23 cellular contexts compared by ENCODE assay signal in the genomic region with DNA sequence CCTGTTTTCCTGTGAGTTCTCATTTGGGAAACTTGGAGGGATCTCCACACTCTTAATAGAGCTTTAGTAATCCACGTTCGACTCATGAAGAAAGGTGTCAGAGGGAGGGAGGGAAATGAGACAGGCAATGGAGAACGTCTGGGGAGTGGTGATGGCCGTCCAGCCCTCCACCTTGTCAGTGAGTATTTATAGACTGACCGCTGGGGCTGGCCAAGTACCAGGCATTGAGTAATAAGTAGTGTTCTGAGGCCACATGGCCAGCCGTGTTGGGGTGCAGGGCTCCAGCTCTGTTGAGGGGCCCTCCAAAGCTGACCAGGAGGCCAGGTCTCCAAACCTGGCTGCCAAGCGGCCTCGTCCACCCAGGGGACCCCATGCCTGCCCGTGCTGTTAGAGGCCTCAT. TPM values are rescaled to one million over a fixed set of nuclear protein-coding genes. Genes with fewer than 3 reads are reported as not detected.
DNase-seq lines count a peak whose midpoint lies in the region; ATAC-seq and TF ChIP-seq lines count a peak whose summit lies in the region.
"Had no signal": no experiment of that assay in that cellular context is flagged by ENCODE, and none has a peak within 500 bp of the region (broad histone marks: within the 10 kb centered on the region; RNA-seq: fewer than 3 reads in every experiment).

No MANE protein-coding gene starts in this region.

- peaks cover 44% of the 10 kb centered on the region for H3K36me3 Mint-ChIP-seq in MCF 10A (ENCODE audit: insufficient read depth, unreplicated experiment)

- POLR2A ChIA-PET in MCF 10A (lab: Yijun Ruan, JAX) = no interaction called here

- 48 to 61% methylated on average over 9 of the region's 9 CpGs for WGBS in heart right ventricle, 2 donors
- WGBS in psoas muscle, 3 donors = 48 to 69% (median 49%) methylated on average over 9 of the region's 9 CpGs

- TF ChIP-seq CTCF in ascending aorta (IDR thresholded peaks at IDR 0.05) = no peak
- TF ChIP-seq CTCF in heart right ventricle (IDR thresholded peaks at IDR 0.05) = no peak
- TF ChIP-seq CTCF in psoas muscle (IDR thresholded peaks at IDR 0.05) = peak; percentile 9
- TF ChIP-seq CTCF in MCF 10A (IDR thresholded peaks at IDR 0.05; ENCODE audit: unreplicated experiment) = no peak

- H3K9me3 ChIP-seq in ascending aorta (no peaks in the 10 kb centered on the region), heart right ventricle (no peaks in the 10 kb centered on the region), psoas muscle (no peaks in the 10 kb centered on the region)
- H3K9me3 ChIP-seq: Peyer's patch had no signal

- H3K4me1 Mint-ChIP-seq in MCF 10A (ENCODE audit: insufficient read depth, unreplicated experiment) = no peaks in the 10 kb centered on the region
- H3K4me1 Mint-ChIP-seq: central memory CD8-positive, alpha-beta T cell had no signal

- no peak overlapping the region for H3K4me3 Mint-ChIP-seq in MCF 10A (ENCODE audit: unreplicated experiment)
- H3K4me3 Mint-ChIP-seq: central memory CD8-positive, alpha-beta T cell had no signal

- H3K4me1 ChIP-seq in ascending aorta (no peaks in the 10 kb centered on the region), heart right ventricle (peaks cover 0 to 17% (median 8%) of the 10 kb centered on the region in 9 donors), psoas muscle (peaks cover 5% of the 10 kb centered on the region)
- H3K4me1 ChIP-seq: Peyer's patch had no signal

- CTCF ChIA-PET in MCF 10A (lab: Yijun Ruan, JAX) = interaction anchor here (1.0 to 1.2 kb wide), 4 partner anchors 11 to 25 kb away, joined by 3 to 6 read pairs (median 4); a partner anchor contains a TSS

- ATAC-seq in heart right ventricle (peak; percentile 69 to 92 (median 86)), psoas muscle (peak; percentile 80 to 97 (median 94)), GM19395 (IDR thresholded peaks at IDR 0.05; ENCODE audit: unreplicated experiment) (no peak), GM21529 (IDR thresholded peaks at IDR 0.05; ENCODE audit: unreplicated experiment) (no peak), GM21528 (IDR thresholded peaks at IDR 0.05; ENCODE audit: low FRiP score, unreplicated experiment) (no peak)

- intact Hi-C loops in ascending aorta (cut with DNase I) (no loop called here), heart right ventricle (cut with DNase I) (loop anchor here in 1 of 10 donors (10.0 kb wide), 1 partner anchor 90 kb away; a partner anchor contains a TSS), psoas muscle (cut with DNase I) (no loop called here), MCF 10A (cut with micrococcal nuclease) (no loop called here)

- H3K9me3 Mint-ChIP-seq in MCF 10A (ENCODE audit: unreplicated experiment) = no peaks in the 10 kb centered on the region
- H3K9me3 Mint-ChIP-seq: central memory CD8-positive, alpha-beta T cell had no signal

- peak overlapping the region; percentile 49 to 50 for H3K27ac ChIP-seq in ascending aorta
- H3K27ac ChIP-seq in heart right ventricle = peak overlapping the region in 8 of 10 donors; percentile 44 to 67 (median 56)
- H3K27ac ChIP-seq in psoas muscle = peak overlapping the region; percentile 15
- H3K27ac ChIP-seq: Peyer's patch, SK-N-MC, WERI-Rb-1 had no signal

- H3K4me3 ChIP-seq in ascending aorta (no peak overlapping the region), heart right ventricle (no peak overlapping the region), psoas muscle (no peak overlapping the region)
- H3K4me3 ChIP-seq: lung, Peyer's patch, SK-N-MC had no signal

- DNase-seq in AG20443 (ENCODE audit: low spot score) (peak; percentile 60), ascending aorta (ENCODE audit: low spot score in 2 of 2) (no peak), heart right ventricle (peak in 1 of 2 donors; percentile 49), psoas muscle (peak; percentile 49 to 79), MCF 10A (ENCODE audit: unreplicated experiment) (no peak)
- DNase-seq: activated CD4-positive, alpha-beta T cell treated with anti-CD3 and anti-CD28 coated beads, Interleukin-2, amount 50 U/mL, for 4 hours; activated gamma-delta T cell treated with Interleukin-2 at 50 U/mL for 16 hours; amygdala; DMS 273 treated with DMSO at 0.1 percent for 48 hours; GDM1; GOT3; NCI-H1048; NCI-H2029 treated with DMSO at 0.1 percent for 48 hours; NCI-H345; Peyer's patch; stimulated activated CD4-positive, alpha-beta T cell treated with anti-CD3 and anti-CD28 coated beads, Interleukin-15, amount 100 ng/mL, for 24 hours; WERI-Rb-1 had no signal

- H3K27ac Mint-ChIP-seq in MCF 10A (ENCODE audit: low read depth, unreplicated experiment) = no peak overlapping the region

- BruUV-seq in MCF 10A (replicated peaks; lab: Mats Ljungman, UMichigan) = no TSS peak

- H3K27me3 ChIP-seq in ascending aorta (no peaks in the 10 kb centered on the region), heart right ventricle (no peaks in the 10 kb centered on the region), psoas muscle (ENCODE audit: insufficient read depth in 3 of 3, low read length in 2 of 3) (no peaks in the 10 kb centered on the region)
- H3K27me3 ChIP-seq: Peyer's patch had no signal

- H3K27me3 Mint-ChIP-seq in MCF 10A (ENCODE audit: insufficient read depth, unreplicated experiment) = no peaks in the 10 kb centered on the region
- H3K27me3 Mint-ChIP-seq: central memory CD8-positive, alpha-beta T cell had no signal

- peaks cover 23 to 31% of the 10 kb centered on the region in 2 donors for H3K36me3 ChIP-seq in ascending aorta
- H3K36me3 ChIP-seq in heart right ventricle = peaks cover 0 to 92% (median 17%) of the 10 kb centered on the region in 9 donors
- H3K36me3 ChIP-seq in psoas muscle (ENCODE audit: insufficient read depth in 1 of 2, low read depth in 1 of 2) = peaks cover 0 to 20% of the 10 kb centered on the region in 2 donors

RNA-seq across cellular contexts. Expression of a gene that starts 11.3 kb away (rescaled TPM):
- total RNA-seq in ascending aorta = 26.9 TPM
- total RNA-seq in heart right ventricle = 1 to 10 TPM; 3.2 to 6.0 (median 4.9) TPM
- 1 to 10 TPM; 4.7 to 5.8 TPM for polyA plus RNA-seq in heart right ventricle
- 1 to 10 TPM; 1.7 to 3.0 (median 2.2) TPM for total RNA-seq in psoas muscle
- 1 to 10 TPM; 3.3 to 8.3 (median 4.3) TPM for polyA plus RNA-seq in psoas muscle
- 7.8 and 8.4 TPM in 2 replicates for total RNA-seq in MCF 10A (2022)

RNA-seq across cellular contexts. Expression of a gene that starts 39.0 kb away (rescaled TPM):
- total RNA-seq in ascending aorta (36.9 TPM), heart right ventricle (10 to 100 TPM; 20.7 to 37.0 (median 30.7) TPM), psoas muscle (10 to 100 TPM in 2 of 4 donors, 1 to 10 TPM in 2; 4.3 to 17.5 (median 7.8) TPM), MCF 10A (2022) (7.5 and 10.3 TPM in 2 replicates)
- polyA plus RNA-seq in heart right ventricle (10 to 100 TPM; 19.3 to 23.8 TPM), psoas muscle (10 to 100 TPM in 2 of 3 donors, 1 to 10 TPM in 1; 7.8 to 25.1 (median 11.8) TPM)

Comparison
In these comparisons a context has a peak if more than half of its experiments do, and no peak if none do; other contexts are left out.
1. DNase-seq: peak in AG20443 (single experiment) and psoas muscle (2 of 2); none in ascending aorta (0 of 2) and MCF 10A (single experiment).
2. ATAC-seq: peak in heart right ventricle (8 of 8) and psoas muscle (4 of 4); none in GM19395 (single experiment), GM21529 (single experiment) and GM21528 (single experiment).
3. Peak in every context shown above with its lines, with median percentiles within 50 percentile points of each other: H3K27ac ChIP-seq.